In genomic region chr7:36878288-36878687, GRCh38 we compare ENCODE assay signal across 24 cellular contexts.
A peak's percentile ranks its signal among the peaks of the same experiment; 100 is the strongest.
DNase-seq lines count a peak whose midpoint lies in the region; ATAC-seq, FAIRE-seq and TF ChIP-seq lines count a peak whose summit lies in the region.
"Had no signal": no experiment of that assay in that cellular context is flagged by ENCODE, and none has a peak within 500 bp of the region (broad histone marks: within the 10 kb centered on the region; RNA-seq: fewer than 3 reads in every experiment).

No MANE protein-coding gene starts in this region.

- no peak overlapping the region for H3K4me3 ChIP-seq in pancreas
- H3K4me3 ChIP-seq: A549; BLaER1 treated with 17β-estradiol and CSF1 and Interleukin-3, amounts not matched to agents 10 nM and 100 nM; GM12878 had no signal

- H3K9me3 Mint-ChIP-seq in activated T-cell treated with anti-CD3 and anti-CD28 coated beads, Interleukin-2, amount 50 U/mL, for 24 hours = no peaks in the 10 kb centered on the region
- H3K9me3 Mint-ChIP-seq in natural killer cell treated with Interleukin-12 subunit alpha and Interleukin-12 subunit beta and Interleukin-15 and Interleukin-18, amount 100 ng/mL, for 72 hours = no peaks in the 10 kb centered on the region
- no peaks in the 10 kb centered on the region for H3K9me3 Mint-ChIP-seq in natural killer cell
- no peaks in the 10 kb centered on the region for H3K9me3 Mint-ChIP-seq in stimulated activated effector memory CD8-positive, alpha-beta T cell treated with anti-CD3 and anti-CD28 coated beads, Interleukin-12 subunit alpha, Interleukin-12 subunit beta, amount 100 ng/mL, for 72 hours
- H3K9me3 Mint-ChIP-seq: CD4-positive, alpha-beta T cell; CD8-positive, alpha-beta T cell had no signal

- peak; percentile 43 to 58 for ATAC-seq in natural killer cell treated with Interleukin-12 subunit alpha and Interleukin-12 subunit beta and Interleukin-15 and Interleukin-18, amount 100 ng/mL, for 72 hours
- no peak for ATAC-seq in natural killer cell
- peak in 3 of 4 donors; percentile 37 to 69 (median 41) for ATAC-seq in pancreas
- peak; percentile 81 for ATAC-seq in stimulated activated effector memory CD8-positive, alpha-beta T cell treated with anti-CD3 and anti-CD28 coated beads, Interleukin-12 subunit alpha, Interleukin-12 subunit beta, amount 100 ng/mL, for 72 hours
- ATAC-seq: A549; CD8-positive, alpha-beta T cell; GM12878 had no signal

- FAIRE-seq in pancreas (lab: Jason Lieb, UNC) = no peak
- FAIRE-seq: A549, D721Med, GM12878, GM12892, GM18507 had no signal

- DNase-seq in activated T-cell treated with anti-CD3 and anti-CD28 coated beads, Interleukin-2, amount 50 U/mL, for 24 hours = no peak
- DNase-seq in activated T-cell treated with anti-CD3 and anti-CD28 coated beads, Interleukin-2, amount 50 U/mL, for 1 hour = no peak
- no peak for DNase-seq in natural killer cell treated with Interleukin-12 subunit alpha and Interleukin-12 subunit beta and Interleukin-15 and Interleukin-18, amount 100 ng/mL, for 72 hours (ENCODE audit: low spot score)
- DNase-seq in natural killer cell (no peak), pancreas (no peak), globus pallidus (ENCODE audit: low spot score) (no peak), G401 (ENCODE audit: low spot score) (no peak)
- DNase-seq in stimulated activated effector memory CD8-positive, alpha-beta T cell treated with anti-CD3 and anti-CD28 coated beads, Interleukin-12 subunit alpha, Interleukin-12 subunit beta, amount 100 ng/mL, for 72 hours (ENCODE audit: low spot score in 2 of 2) = no peak
- DNase-seq: AML-193; Caco-2; Calu3; CD4-positive, alpha-beta T cell; CD8-positive, alpha-beta T cell; DMS79 treated with DMSO at 0.1 percent for 48 hours; GDM1 had no signal

- no peaks in the 10 kb centered on the region for H3K27me3 ChIP-seq in pancreas
- H3K27me3 ChIP-seq: BLaER1 treated with 17β-estradiol and CSF1 and Interleukin-3, amounts not matched to agents 10 nM and 100 nM had no signal

- TF ChIP-seq CTCF in natural killer cell (IDR thresholded peaks at IDR 0.05) (no peak), pancreas (IDR thresholded peaks at IDR 0.05) (no peak)

- no peak overlapping the region for H3K27ac ChIP-seq in pancreas
- H3K27ac ChIP-seq: 22Rv1; A549; BLaER1 treated with 17β-estradiol and CSF1 and Interleukin-3, amounts not matched to agents 10 nM and 100 nM; C4-2B had no signal

- 35 to 51% methylated on average over 2 of the region's 2 CpGs for WGBS in pancreas, 2 donors

- H3K27ac Mint-ChIP-seq in activated T-cell treated with anti-CD3 and anti-CD28 coated beads, Interleukin-2, amount 50 U/mL, for 24 hours = peak overlapping the region; percentile 51
- peak overlapping the region; percentile 36 to 50 for H3K27ac Mint-ChIP-seq in natural killer cell treated with Interleukin-12 subunit alpha and Interleukin-12 subunit beta and Interleukin-15 and Interleukin-18, amount 100 ng/mL, for 72 hours
- no peak overlapping the region for H3K27ac Mint-ChIP-seq in natural killer cell
- peak overlapping the region; percentile 48 for H3K27ac Mint-ChIP-seq in stimulated activated effector memory CD8-positive, alpha-beta T cell treated with anti-CD3 and anti-CD28 coated beads, Interleukin-12 subunit alpha, Interleukin-12 subunit beta, amount 100 ng/mL, for 72 hours
- H3K27ac Mint-ChIP-seq: B cell; CD4-positive, alpha-beta T cell; CD8-positive, alpha-beta T cell had no signal

- H3K27me3 Mint-ChIP-seq in activated T-cell treated with anti-CD3 and anti-CD28 coated beads, Interleukin-2, amount 50 U/mL, for 24 hours = no peaks in the 10 kb centered on the region
- no peaks in the 10 kb centered on the region for H3K27me3 Mint-ChIP-seq in natural killer cell treated with Interleukin-12 subunit alpha and Interleukin-12 subunit beta and Interleukin-15 and Interleukin-18, amount 100 ng/mL, for 72 hours
- no peaks in the 10 kb centered on the region for H3K27me3 Mint-ChIP-seq in natural killer cell (ENCODE audit: low read depth in 2 of 2)
- H3K27me3 Mint-ChIP-seq: B cell; CD4-positive, alpha-beta T cell had no signal

- peaks cover 97% of the 10 kb centered on the region for H3K36me3 Mint-ChIP-seq in activated T-cell treated with anti-CD3 and anti-CD28 coated beads, Interleukin-2, amount 50 U/mL, for 24 hours (ENCODE audit: low read depth)
- H3K36me3 Mint-ChIP-seq in natural killer cell treated with Interleukin-12 subunit alpha and Interleukin-12 subunit beta and Interleukin-15 and Interleukin-18, amount 100 ng/mL, for 72 hours = peaks cover 26% of the 10 kb centered on the region
- H3K36me3 Mint-ChIP-seq in natural killer cell = peaks cover 22% of the 10 kb centered on the region
- peaks cover 29% of the 10 kb centered on the region for H3K36me3 Mint-ChIP-seq in stimulated activated effector memory CD8-positive, alpha-beta T cell treated with anti-CD3 and anti-CD28 coated beads, Interleukin-12 subunit alpha, Interleukin-12 subunit beta, amount 100 ng/mL, for 72 hours

- in situ Hi-C loops in G401 (cut with HindIII; ENCODE audit: low sequenced_read_pairs) = no loop called here

- intact Hi-C loops in natural killer cell (cut with micrococcal nuclease) (no loop called here), pancreas (cut with DNase I) (no loop called here)

- H3K4me1 ChIP-seq in pancreas = peaks cover 0 to 8% (median 4%) of the 10 kb centered on the region in 3 donors
- H3K4me1 ChIP-seq: A549; BLaER1 treated with 17β-estradiol and CSF1 and Interleukin-3, amounts not matched to agents 10 nM and 100 nM; Caco-2 had no signal

- peaks cover 9% of the 10 kb centered on the region for H3K4me1 Mint-ChIP-seq in activated T-cell treated with anti-CD3 and anti-CD28 coated beads, Interleukin-2, amount 50 U/mL, for 24 hours (ENCODE audit: low read depth)
- H3K4me1 Mint-ChIP-seq in natural killer cell treated with Interleukin-12 subunit alpha and Interleukin-12 subunit beta and Interleukin-15 and Interleukin-18, amount 100 ng/mL, for 72 hours (ENCODE audit: low read depth in 2 of 2) = peaks cover 27 to 29% of the 10 kb centered on the region in 2 donors
- H3K4me1 Mint-ChIP-seq in natural killer cell = peaks cover 30 to 37% of the 10 kb centered on the region in 2 donors
- H3K4me1 Mint-ChIP-seq in stimulated activated effector memory CD8-positive, alpha-beta T cell treated with anti-CD3 and anti-CD28 coated beads, Interleukin-12 subunit alpha, Interleukin-12 subunit beta, amount 100 ng/mL, for 72 hours = peaks cover 36% of the 10 kb centered on the region

- no peaks in the 10 kb centered on the region for H3K36me3 ChIP-seq in pancreas

- no peak overlapping the region for H3K4me3 Mint-ChIP-seq in activated T-cell treated with anti-CD3 and anti-CD28 coated beads, Interleukin-2, amount 50 U/mL, for 24 hours
- no peak overlapping the region for H3K4me3 Mint-ChIP-seq in natural killer cell treated with Interleukin-12 subunit alpha and Interleukin-12 subunit beta and Interleukin-15 and Interleukin-18, amount 100 ng/mL, for 72 hours
- no peak overlapping the region for H3K4me3 Mint-ChIP-seq in natural killer cell
- no peak overlapping the region for H3K4me3 Mint-ChIP-seq in stimulated activated effector memory CD8-positive, alpha-beta T cell treated with anti-CD3 and anti-CD28 coated beads, Interleukin-12 subunit alpha, Interleukin-12 subunit beta, amount 100 ng/mL, for 72 hours
- H3K4me3 Mint-ChIP-seq: B cell; CD4-positive, alpha-beta T cell; CD8-positive, alpha-beta T cell had no signal

- no peaks in the 10 kb centered on the region for H3K9me3 ChIP-seq in pancreas
- H3K9me3 ChIP-seq: A549; BLaER1 treated with 17β-estradiol and CSF1 and Interleukin-3, amounts not matched to agents 10 nM and 100 nM; Caco-2 had no signal

Comparison
In these comparisons a context has a peak if more than half of its experiments do, and no peak if none do; other contexts are left out.
1. H3K27ac Mint-ChIP-seq: peak in activated T-cell treated with anti-CD3 and anti-CD28 coated beads, Interleukin-2, amount 50 U/mL, for 24 hours (single experiment), natural killer cell treated with Interleukin-12 subunit alpha and Interleukin-12 subunit beta and Interleukin-15 and Interleukin-18, amount 100 ng/mL, for 72 hours (2 of 2) and stimulated activated effector memory CD8-positive, alpha-beta T cell treated with anti-CD3 and anti-CD28 coated beads, Interleukin-12 subunit alpha, Interleukin-12 subunit beta, amount 100 ng/mL, for 72 hours (single experiment); none in natural killer cell (0 of 2).
2. ATAC-seq: peak in natural killer cell treated with Interleukin-12 subunit alpha and Interleukin-12 subunit beta and Interleukin-15 and Interleukin-18, amount 100 ng/mL, for 72 hours (2 of 2), pancreas (3 of 4) and stimulated activated effector memory CD8-positive, alpha-beta T cell treated with anti-CD3 and anti-CD28 coated beads, Interleukin-12 subunit alpha, Interleukin-12 subunit beta, amount 100 ng/mL, for 72 hours (single experiment); none in natural killer cell (0 of 3).